Comparison of ENCODE assay signal across 22 cellular contexts in the genomic region with DNA sequence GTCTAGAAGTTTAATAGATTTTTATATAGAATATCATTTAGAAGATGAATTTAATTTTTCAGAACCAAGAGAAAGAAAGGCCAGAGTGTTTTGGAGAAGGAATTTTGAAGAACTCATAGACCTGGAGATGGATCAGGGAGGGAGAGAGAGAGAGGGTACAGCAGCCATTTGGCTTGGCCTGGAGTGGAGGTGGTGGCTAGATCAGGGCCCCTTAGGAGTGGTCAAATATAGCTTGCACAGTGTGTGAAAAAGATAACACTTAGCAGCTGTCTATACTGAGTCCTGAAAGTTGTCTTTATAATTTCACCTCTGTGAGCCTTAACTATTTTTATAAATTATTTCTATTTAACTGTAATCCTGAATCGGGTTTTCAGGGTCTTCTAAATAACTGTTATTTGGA.
"Had no signal": no experiment of that assay in that cellular context is flagged by ENCODE, and none has a peak within 500 bp of the region (broad histone marks: within the 10 kb centered on the region; RNA-seq: fewer than 3 reads in every experiment).

No MANE protein-coding gene starts in this region.

- H3K9me3 ChIP-seq: psoas muscle, sigmoid colon, stomach had no signal

- H3K4me1 ChIP-seq: sigmoid colon, stomach had no signal

- DNase-seq: effector CD4-positive, alpha-beta T cell; endodermal cell; foreskin melanocyte; head of caudate nucleus; hypothalamus; kidney glomerular epithelial cell; mesenchymal stem cell; naive B cell; occipital lobe; psoas muscle; retina; sigmoid colon; stimulated activated CD4-positive, alpha-beta T cell treated with anti-CD3 and anti-CD28 coated beads, Interleukin-2, amount 100 ng/mL, for 24 hours; stimulated activated CD4-positive, alpha-beta T cell treated with anti-CD3 and anti-CD28 coated beads, Interleukin-4, amount 100 ng/mL, for 4 hours; stimulated activated naive B cell treated with anti-CD40 and anti-IgM and Interleukin-4, amounts not matched to agents 10 μg/mL and 1 μg/mL and 100 μg/mL, for 72 hours; stomach; substantia nigra; trophoblast cell had no signal

- H3K36me3 ChIP-seq: sigmoid colon had no signal

- H3K27ac ChIP-seq: coronary artery, psoas muscle, sigmoid colon, skin epidermis, stomach had no signal

- H3K4me3 ChIP-seq: coronary artery, lung, psoas muscle, sigmoid colon, skin epidermis, stomach had no signal

- ATAC-seq: left lobe of liver; psoas muscle; stimulated activated naive B cell treated with anti-CD40 and anti-IgM and Interleukin-4, amounts not matched to agents 10 μg/mL and 1 μg/mL and 100 μg/mL, for 72 hours had no signal

- H3K27me3 ChIP-seq: sigmoid colon, stomach had no signal
